In the genomic region with DNA sequence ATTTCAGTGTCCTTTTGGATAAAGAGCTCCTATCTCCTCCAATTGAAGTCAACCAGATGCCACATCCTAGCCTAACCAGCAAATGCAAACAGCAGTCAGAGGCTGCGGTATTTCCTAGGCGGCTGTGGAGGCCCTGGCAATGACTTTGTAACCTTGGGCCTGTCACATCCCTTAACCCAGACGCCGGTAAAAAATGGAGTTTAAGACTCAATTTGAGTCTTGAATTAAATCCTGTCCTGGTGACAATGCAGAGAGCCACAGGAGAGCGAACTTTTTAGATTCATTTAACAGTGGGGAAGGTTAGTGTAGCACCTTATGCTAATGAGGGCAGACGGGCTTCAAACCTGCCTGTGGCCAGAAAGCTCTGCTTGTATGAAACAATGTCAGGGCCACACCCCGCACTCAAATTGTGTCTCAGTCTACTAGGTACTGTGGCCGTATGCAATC, we compare ENCODE assay signal across 8 cellular contexts. TPM values are rescaled to one million over a fixed set of nuclear protein-coding genes. Genes with fewer than 3 reads are reported as not detected.
A peak's percentile ranks its signal among the peaks of the same experiment; 100 is the strongest.
DNase-seq lines count a peak whose midpoint lies in the region; ATAC-seq and TF ChIP-seq lines count a peak whose summit lies in the region.

No MANE protein-coding gene starts in this region.

- H3K27me3 ChIP-seq in endocrine pancreas (ENCODE audit: control insufficient read depth, insufficient read depth, low read length) (no peaks in the 10 kb centered on the region), tibial nerve (no peaks in the 10 kb centered on the region)

- WGBS in tibial nerve, 2 donors = 80 to 84% methylated on average over 8 of the region's 8 CpGs

- no peaks in the 10 kb centered on the region for H3K4me1 ChIP-seq in endocrine pancreas (ENCODE audit: control insufficient read depth, insufficient read depth, low read length)
- H3K4me1 ChIP-seq in tibial nerve = peaks cover 0 to 48% (median 4%) of the 10 kb centered on the region in 4 donors

- H3K4me3 ChIP-seq in endocrine pancreas (ENCODE audit: control insufficient read depth, insufficient read depth, low read length) (peak overlapping the region; percentile 72), tibial nerve (peak overlapping the region in 1 of 4 donors; percentile 92)

- CTCF ChIA-PET in RWPE1 (lab: Yijun Ruan, JAX) = interaction anchor here (0.6 to 1.6 kb wide), 2 partner anchors 96 to 118 kb away, joined by 3 to 5 read pairs; partner anchors contain the start of gene APPL2

- H3K27ac ChIP-seq in RWPE1 (peak overlapping the region; percentile 86), tibial nerve (no peak overlapping the region)

- H3K36me3 ChIP-seq in endocrine pancreas (ENCODE audit: control insufficient read depth, insufficient read depth, low read length) (no peaks in the 10 kb centered on the region), tibial nerve (no peaks in the 10 kb centered on the region)

- TF ChIP-seq POLR2A in tibial nerve (IDR thresholded peaks at IDR 0.05) = no peak

- no peak for TF ChIP-seq EP300 in tibial nerve (IDR thresholded peaks at IDR 0.05)

- POLR2A ChIA-PET in RWPE1 (lab: Yijun Ruan, JAX; ENCODE audit: low non-redundant PET) = no interaction called here

- peak overlapping the region; percentile 87 for H3K9ac ChIP-seq in endocrine pancreas (ENCODE audit: control insufficient read depth, insufficient read depth, low read length)

- H3K9me3 ChIP-seq in endocrine pancreas (ENCODE audit: control insufficient read depth, low read length) (no peaks in the 10 kb centered on the region), tibial nerve (no peaks in the 10 kb centered on the region)

- peak; percentile 21 for ATAC-seq in GM19455 (IDR thresholded peaks at IDR 0.05; ENCODE audit: unreplicated experiment)
- no peak for ATAC-seq in HG03045 (IDR thresholded peaks at IDR 0.05; ENCODE audit: unreplicated experiment)

- TF ChIP-seq CTCF in RWPE1 (conservative IDR thresholded peaks at IDR 0.05; ENCODE audit: low read depth) (no peak), tibial nerve (IDR thresholded peaks at IDR 0.05) (no peak)

- DNase-seq in RWPE1 (ENCODE audit: low spot score) (no peak), renal cortical epithelial cell (ENCODE audit: low read depth) (peak; percentile 53), tibial nerve (ENCODE audit: low spot score in 2 of 2) (no peak), NCI-H1105 (lab: John Stamatoyannopoulos, UW) (no peak), KG1 (lab: John Stamatoyannopoulos, UW) (no peak)

RNA-seq across cellular contexts. Expression of gene C12orf75, which starts 1.3 kb away (rescaled TPM):
- total RNA-seq in renal cortical epithelial cell = 468 and 490 TPM in 2 replicates
- total RNA-seq in tibial nerve = 10 to 100 TPM; 12.6 to 29.7 (median 18.9) TPM

Comparison
In these comparisons a context has a peak if more than half of its experiments do, and no peak if none do; other contexts are left out.
1. RNA of gene C12orf75, which starts 1.3 kb away (total RNA-seq): 468 to 490 TPM in renal cortical epithelial cell; 12.6 to 29.7 TPM in tibial nerve; every median in the first group is over 10 times any median in the second.